20 cellular contexts compared by ENCODE assay signal in genomic region chr14:52063107-52063506, GRCh38. TPM values are rescaled to one million over a fixed set of nuclear protein-coding genes. Genes with fewer than 3 reads are reported as not detected.
DNase-seq lines count a peak whose midpoint lies in the region; ATAC-seq and TF ChIP-seq lines count a peak whose summit lies in the region.
"Had no signal": no experiment of that assay in that cellular context is flagged by ENCODE, and none has a peak within 500 bp of the region (broad histone marks: within the 10 kb centered on the region; RNA-seq: fewer than 3 reads in every experiment).

No MANE protein-coding gene starts in this region.

- ATAC-seq in IMR-90 (ENCODE audit: low read depth), result peak; percentile 15; the same call in 1 of the 2 replicates
- ATAC-seq in upper lobe of right lung, result peak; percentile 30
- ATAC-seq in activated naive CD4-positive, alpha-beta T cell treated with anti-CD3 and anti-CD28 coated beads, Interleukin-2, amount 50 U/mL, for 72 hours, result no peak
- ATAC-seq in activated CD4-positive, CD25-positive, alpha-beta regulatory T cell treated with anti-CD3 and anti-CD28 coated beads, Interleukin-2, amount 50 U/mL, for 24 hours, result no peak
- ATAC-seq: activated CD4-positive, alpha-beta T cell treated with anti-CD3 and anti-CD28 coated beads for 36 hours; activated CD8-positive, alpha-beta memory T cell treated with anti-CD3 and anti-CD28 coated beads, Interleukin-2, amount 10 ng/mL, durations not matched to agents 7 days and 5 days; effector memory CD8-positive, alpha-beta T cell; left colon; PC-3; sciatic nerve had no signal

- no peak overlapping the region for H2BK5ac ChIP-seq in IMR-90 (ENCODE audit: low read depth, low read length, poor library complexity, severe bottlenecking)
- no peak overlapping the region for H2BK5ac ChIP-seq in mesenchymal stem cell (ENCODE audit: low read depth, low read length, poor library complexity, severe bottlenecking)

- H3K36me3 Mint-ChIP-seq in activated naive CD4-positive, alpha-beta T cell treated with anti-CD3 and anti-CD28 coated beads, Interleukin-2, amount 50 U/mL, for 72 hours, result peaks cover 0 to 6% of the 10 kb centered on the region in 2 donors
- H3K36me3 Mint-ChIP-seq: activated CD8-positive, alpha-beta memory T cell treated with anti-CD3 and anti-CD28 coated beads, Interleukin-2, amount 10 ng/mL, durations not matched to agents 7 days and 5 days had no signal

- H3K56ac ChIP-seq in IMR-90 (ENCODE audit: extremely low read depth, insufficient read depth, low read length), result no peak overlapping the region; the same call in 1 of the 2 replicates

- no peak overlapping the region for H2AK5ac ChIP-seq in IMR-90 (ENCODE audit: low read depth, low read length)
- H2AK5ac ChIP-seq in mesenchymal stem cell (ENCODE audit: low read length, severe bottlenecking), result no peak overlapping the region

- H2BK20ac ChIP-seq in IMR-90 (ENCODE audit: low read depth, low read length), result no peak overlapping the region

- CTCF ChIA-PET in IMR-90 (lab: Yijun Ruan, JAX), result interaction anchor here (1.3 kb wide), 1 partner anchor 9 kb away, joined by 3 read pairs; no protein-coding TSS in a partner anchor

- H2BK15ac ChIP-seq in IMR-90 (ENCODE audit: low read depth, low read length) (peak overlapping the region; percentile 19; the same call in 1 of the 3 replicates), mesenchymal stem cell (ENCODE audit: low read depth, poor library complexity, severe bottlenecking) (no peak overlapping the region)

- peaks cover 17% of the 10 kb centered on the region for H3K9me1 ChIP-seq in IMR-90 (ENCODE audit: insufficient read depth, low read length)

- peak overlapping the region in 1 of 2 experiments; percentile 24; a peak in 2 of 4 replicates for H4K8ac ChIP-seq in IMR-90 (ENCODE audit: low read depth in 2 of 2, low read length in 2 of 2)
- H4K8ac ChIP-seq in mesenchymal stem cell (ENCODE audit: low read length), result peak overlapping the region; percentile 7

- WGBS in IMR-90 (ENCODE audit: extremely low coverage in 2 of 2, insufficient read length in 1 of 2), 2 experiments, result no CpG with 5 or more reads among the region's 2 CpGs
- 14% methylated on average over 2 of the region's 2 CpGs for WGBS in mesenchymal stem cell

- H3K9ac ChIP-seq in IMR-90 (ENCODE audit: low read depth, low read length) (peak overlapping the region; percentile 2), mesenchymal stem cell (ENCODE audit: low read length) (no peak overlapping the region)

- BruUV-seq in IMR-90 (replicated peaks; lab: Mats Ljungman, UMichigan), result no TSS peak

- peak; percentile 37 for DNase-seq in IMR-90
- no peak for DNase-seq in fibroblast of villous mesenchyme (ENCODE audit: low read depth)
- no peak for DNase-seq in mesenchymal stem cell
- no peak for DNase-seq in upper lobe of right lung
- DNase-seq in activated naive CD4-positive, alpha-beta T cell treated with anti-CD3 and anti-CD28 coated beads, Interleukin-2, amount 50 U/mL, for 72 hours (ENCODE audit: low spot score in 2 of 2), result no peak
- DNase-seq in DMS153 treated with DMSO at 0.1 percent for 48 hours (lab: John Stamatoyannopoulos, UW; ENCODE audit: unreplicated experiment), result no peak
- DNase-seq: activated CD4-positive, alpha-beta T cell treated with anti-CD3 and anti-CD28 coated beads for 36 hours; activated CD8-positive, alpha-beta memory T cell treated with anti-CD3 and anti-CD28 coated beads, Interleukin-2, amount 10 ng/mL, durations not matched to agents 7 days and 5 days; effector memory CD8-positive, alpha-beta T cell; left colon; NCI-H1417; NCI-H2171; occipital lobe; PC-3; stimulated activated CD4-positive, alpha-beta T cell treated with anti-CD3 and anti-CD28 coated beads, Interleukin-2, amount 100 ng/mL, for 24 hours; T-helper 9 cell had no signal

- H3K14ac ChIP-seq in IMR-90 (replicated peaks; ENCODE audit: low read depth, low read length), result 0 out of 2 replicates have a peak overlapping the region, but pooled peaks have one; percentile 8
- H3K14ac ChIP-seq in mesenchymal stem cell (ENCODE audit: low read length in 2 of 2), result no peak overlapping the region

- POLR2A ChIA-PET in IMR-90 (lab: Charles Lee; ENCODE audit: unreplicated experiment), result no interaction called here

- H2AK9ac ChIP-seq in IMR-90 (replicated peaks; ENCODE audit: low read depth, low read length, poor library complexity), result no peak overlapping the region

- H3K4me3 ChIP-seq in IMR-90 (ENCODE audit: insufficient read depth, low read depth, low read length) (no peak overlapping the region), fibroblast of villous mesenchyme (ENCODE audit: low read depth, low read length) (peak overlapping the region; percentile 17), mesenchymal stem cell (ENCODE audit: insufficient read depth in 1 of 2, low read depth in 1 of 2, low read length in 2 of 2) (no peak overlapping the region), upper lobe of right lung (no peak overlapping the region)
- H3K4me3 ChIP-seq: SJSA1, vagina had no signal

- peaks cover 15% of the 10 kb centered on the region; the same call in 1 of the 2 replicates for H4K20me1 ChIP-seq in IMR-90 (ENCODE audit: insufficient read depth, low read length)

- H3K23ac ChIP-seq in IMR-90 (ENCODE audit: low read depth, low read length), result no peak overlapping the region; the same call in 1 of the 2 replicates
- H3K23ac ChIP-seq in mesenchymal stem cell (ENCODE audit: low read length in 2 of 2), result no peak overlapping the region

- no peak for TF ChIP-seq POLR2A in IMR-90 (IDR thresholded peaks at IDR 0.05; ENCODE audit: low read depth, low read length)

- H4K91ac ChIP-seq in IMR-90 (ENCODE audit: insufficient read depth, low read depth, low read length), result peak overlapping the region; percentile 32; the same call in 1 of the 2 replicates
- H4K91ac ChIP-seq in mesenchymal stem cell (ENCODE audit: low read length), result no peak overlapping the region

- H3K27ac ChIP-seq in IMR-90 (ENCODE audit: insufficient read depth, low read length) (peak overlapping the region; percentile 59; the same call in 1 of the 2 replicates), mesenchymal stem cell (ENCODE audit: low read length, poor library complexity, severe bottlenecking) (no peak overlapping the region), upper lobe of right lung (no peak overlapping the region)
- H3K27ac ChIP-seq: SJSA1, vagina had no signal

- H3K9me3 ChIP-seq in IMR-90 (ENCODE audit: control insufficient read depth, insufficient read depth, low read length) (no peaks in the 10 kb centered on the region), mesenchymal stem cell (ENCODE audit: control insufficient read depth, low read length) (no peaks in the 10 kb centered on the region), upper lobe of right lung (no peaks in the 10 kb centered on the region)
- H3K9me3 ChIP-seq: SJSA1, vagina had no signal

- peak overlapping the region; percentile 9; the same call in 1 of the 2 replicates for H3K18ac ChIP-seq in IMR-90 (ENCODE audit: low read depth, low read length)
- peak overlapping the region in 1 of 2 experiments; percentile 22 for H3K18ac ChIP-seq in mesenchymal stem cell (ENCODE audit: low read depth in 1 of 2, low read length in 2 of 2)

- H3K9me3 Mint-ChIP-seq in activated naive CD4-positive, alpha-beta T cell treated with anti-CD3 and anti-CD28 coated beads, Interleukin-2, amount 50 U/mL, for 72 hours, result no peaks in the 10 kb centered on the region
- H3K9me3 Mint-ChIP-seq: effector memory CD8-positive, alpha-beta T cell had no signal

- H4K5ac ChIP-seq in IMR-90 (ENCODE audit: low read depth, low read length), result no peak overlapping the region; the same call in 1 of the 2 replicates

- H3K27ac Mint-ChIP-seq in activated naive CD4-positive, alpha-beta T cell treated with anti-CD3 and anti-CD28 coated beads, Interleukin-2, amount 50 U/mL, for 72 hours, result no peak overlapping the region
- H3K27ac Mint-ChIP-seq: activated CD4-positive, alpha-beta T cell treated with anti-CD3 and anti-CD28 coated beads for 36 hours; activated CD8-positive, alpha-beta memory T cell treated with anti-CD3 and anti-CD28 coated beads, Interleukin-2, amount 10 ng/mL, durations not matched to agents 7 days and 5 days; effector memory CD8-positive, alpha-beta T cell had no signal

- in situ Hi-C loops in IMR-90 (cut with MboI; ENCODE audit: low sequenced_read_pairs), result no loop called here

- H3K4me1 ChIP-seq in IMR-90 (ENCODE audit: control insufficient read depth, insufficient read depth, low read length), result peaks cover 15% of the 10 kb centered on the region
- peaks cover 12% of the 10 kb centered on the region for H3K4me1 ChIP-seq in mesenchymal stem cell (ENCODE audit: control insufficient read depth, insufficient read depth, low read depth, low read length)
- peaks cover 33% of the 10 kb centered on the region for H3K4me1 ChIP-seq in upper lobe of right lung

- H3K79me1 ChIP-seq in IMR-90 (ENCODE audit: low read depth in 1 of 2, low read length in 2 of 2), result peaks cover 41 to 79% of the 10 kb centered on the region in 2 experiments
- H3K79me1 ChIP-seq in mesenchymal stem cell (replicated peaks; ENCODE audit: low read length, poor library complexity, severe bottlenecking), result no peaks in the 10 kb centered on the region

- intact Hi-C loops in IMR-90 (cut with micrococcal nuclease), result no loop called here
- intact Hi-C loops in upper lobe of right lung (cut with DNase I), result no loop called here

- peak overlapping the region in 1 of 2 experiments; percentile 39 for H2BK12ac ChIP-seq in mesenchymal stem cell (ENCODE audit: low read length in 2 of 2)

- H3K27me3 ChIP-seq in IMR-90 (ENCODE audit: control insufficient read depth, insufficient read depth, low read length), result no peaks in the 10 kb centered on the region
- H3K27me3 ChIP-seq in mesenchymal stem cell (ENCODE audit: control insufficient read depth in 1 of 2, insufficient read depth in 1 of 2, low read length in 2 of 2), result peaks cover 0 to 59% of the 10 kb centered on the region in 2 experiments
- H3K27me3 ChIP-seq in upper lobe of right lung, result peaks cover 17% of the 10 kb centered on the region
- H3K27me3 ChIP-seq: SJSA1, vagina had no signal

- no peak for TF ChIP-seq RAD21 in IMR-90 (IDR thresholded peaks at IDR 0.05; ENCODE audit: low read length)

- H2AFZ ChIP-seq in IMR-90 (replicated peaks; ENCODE audit: low read length, poor library complexity) (no peak overlapping the region), mesenchymal stem cell (ENCODE audit: low read depth, low read length) (no peak overlapping the region)

- dilution Hi-C loops in IMR-90 (cut with HindIII; ENCODE audit: low sequenced_read_pairs, unreplicated experiment), result no loop called here

- peak overlapping the region; percentile 60; the same call in 1 of the 2 replicates for H3K4me2 ChIP-seq in IMR-90 (ENCODE audit: low read depth, low read length)
- no peak overlapping the region for H3K4me2 ChIP-seq in mesenchymal stem cell (ENCODE audit: low read length, poor library complexity, severe bottlenecking)

- TF ChIP-seq CTCF in IMR-90 (conservative IDR thresholded peaks at IDR 0.05; ENCODE audit: low read depth, low read length), result no peak
- TF ChIP-seq CTCF in fibroblast of villous mesenchyme (IDR thresholded peaks at IDR 0.05; ENCODE audit: insufficient read depth, low read depth, low read length), result no peak
- no peak for TF ChIP-seq CTCF in upper lobe of right lung (IDR thresholded peaks at IDR 0.05)

- H2BK120ac ChIP-seq in IMR-90 (ENCODE audit: low read depth, low read length) (peak overlapping the region; percentile 17; the same call in 1 of the 2 replicates), mesenchymal stem cell (ENCODE audit: low read depth, low read length) (no peak overlapping the region)

- peaks cover 29% of the 10 kb centered on the region for H3K36me3 ChIP-seq in IMR-90 (ENCODE audit: control insufficient read depth, insufficient read depth, low read length)
- peaks cover 0 to 13% of the 10 kb centered on the region in 2 experiments for H3K36me3 ChIP-seq in mesenchymal stem cell (ENCODE audit: control insufficient read depth in 1 of 2, insufficient read depth in 2 of 2, low read depth in 1 of 2, low read length in 2 of 2)
- no peaks in the 10 kb centered on the region for H3K36me3 ChIP-seq in upper lobe of right lung
- H3K36me3 ChIP-seq: vagina had no signal

- peak overlapping the region; percentile 49 for H3K4ac ChIP-seq in IMR-90 (ENCODE audit: low read depth, low read length)
- no peak overlapping the region for H3K4ac ChIP-seq in mesenchymal stem cell (ENCODE audit: low read depth in 1 of 2, low read length in 2 of 2)

RNA-seq across cellular contexts. Expression of gene NID2, which starts 5.8 kb away (rescaled TPM):
- 101 and 102 TPM in 2 replicates for total RNA-seq in IMR-90 (2012; rRNA removed)
- polyA plus RNA-seq in IMR-90 (2012; rRNA removed), result 278 and 303 TPM in 2 replicates
- polyA plus RNA-seq in IMR-90 (2012; cell fraction: cytosol; rRNA removed), result 237 and 279 TPM in 2 replicates
- 363 and 859 TPM in 2 replicates for polyA plus RNA-seq in IMR-90 (2012; cell fraction: nucleus; rRNA removed; ENCODE audit: low replicate concordance)
- total RNA-seq in fibroblast of villous mesenchyme, result 146 and 259 TPM in 2 replicates
- polyA plus RNA-seq in mesenchymal stem cell (2013, experiment 1 of 2), result 213 TPM
- polyA plus RNA-seq in mesenchymal stem cell (2013, experiment 2 of 2), result 208 TPM
- total RNA-seq in upper lobe of right lung, result 17.9 TPM
- not detected for total RNA-seq in activated naive CD4-positive, alpha-beta T cell treated with anti-CD3 and anti-CD28 coated beads, Interleukin-2, amount 50 U/mL, for 72 hours
- total RNA-seq: activated CD4-positive, alpha-beta T cell treated with anti-CD3 and anti-CD28 coated beads for 36 hours had no signal

Comparison
In these comparisons a context has a peak if more than half of its experiments do, and no peak if none do; other contexts are left out.
1. ATAC-seq: peak in IMR-90 (single experiment) and upper lobe of right lung (single experiment); none in activated naive CD4-positive, alpha-beta T cell treated with anti-CD3 and anti-CD28 coated beads, Interleukin-2, amount 50 U/mL, for 72 hours (0 of 2) and activated CD4-positive, CD25-positive, alpha-beta regulatory T cell treated with anti-CD3 and anti-CD28 coated beads, Interleukin-2, amount 50 U/mL, for 24 hours (0 of 2).
2. RNA of gene NID2, which starts 5.8 kb away (total RNA-seq): 146 to 259 TPM in fibroblast of villous mesenchyme, 101 to 102 TPM in IMR-90 and 17.9 TPM in upper lobe of right lung (single experiment); not detected in activated naive CD4-positive, alpha-beta T cell treated with anti-CD3 and anti-CD28 coated beads, Interleukin-2, amount 50 U/mL, for 72 hours; every median in the first group is over 10 times any median in the second.